ENCODE assay signal across 1 cellular context in genomic region chr9:127979333-127980055, GRCh38.
A peak's percentile ranks its signal among the peaks of the same experiment; 100 is the strongest.
TF ChIP-seq lines count a peak whose summit lies in the region.

No MANE protein-coding gene starts in this region.

TF ChIP-seq in K562, 482 proteins besides CTCF, POLR2A, EP300 and RAD21 (continued from another document):
- TF ChIP-seq PRDM10 (IDR thresholded peaks at IDR 0.05; ENCODE audit: partially characterized antibody): no peak
- peak; percentile 97 for TF ChIP-seq NFIX (CRISPR knock-in tag; IDR thresholded peaks at IDR 0.05; ENCODE audit: low read depth)
- 0 out of 2 replicates have a peak, but pooled peaks have one; percentile 23 for TF ChIP-seq GABPB1 (CRISPR knock-in tag; IDR thresholded peaks at IDR 0.05)
- TF ChIP-seq ARID3B (CRISPR knock-in tag; IDR thresholded peaks at IDR 0.05; ENCODE audit: borderline replicate concordance): no peak
- no peak for TF ChIP-seq ZNF586 (CRISPR knock-in tag; conservative IDR thresholded peaks at IDR 0.05)
- peak; percentile 66 for TF ChIP-seq USF1 (CRISPR knock-in tag; IDR thresholded peaks at IDR 0.05)
- no peak for TF ChIP-seq ZNF263 (CRISPR knock-in tag; IDR thresholded peaks at IDR 0.05; ENCODE audit: borderline replicate concordance)
- 0 out of 2 replicates have a peak, but pooled peaks have one; percentile 12 for TF ChIP-seq MAX (CRISPR knock-in tag; IDR thresholded peaks at IDR 0.05)
- 0 out of 2 replicates have a peak, but pooled peaks have one; percentile 45 for TF ChIP-seq ZNF143 (CRISPR knock-in tag; IDR thresholded peaks at IDR 0.05)
- TF ChIP-seq RB1 (IDR thresholded peaks at IDR 0.05; ENCODE audit: low read depth): 0 out of 2 replicates have a peak, but pooled peaks have one; percentile 19
- TF ChIP-seq VEZF1 (CRISPR knock-in tag; IDR thresholded peaks at IDR 0.05): 0 out of 2 replicates have a peak, but pooled peaks have one; percentile 30
- TF ChIP-seq MITF (IDR thresholded peaks at IDR 0.05): peak; percentile 70; the same call in 1 of the 2 replicates
- no peak for TF ChIP-seq NFATC3 (IDR thresholded peaks at IDR 0.05)
- 0 out of 2 replicates have a peak, but pooled peaks have one; percentile 26 for TF ChIP-seq ZNF766 (CRISPR knock-in tag; conservative IDR thresholded peaks at IDR 0.05)
- 0 out of 4 replicates have a peak, but pooled peaks of 1 of the 2 experiments have one; percentile 75 for TF ChIP-seq TEAD1 (CRISPR knock-in tag; IDR thresholded peaks at IDR 0.05)
- TF ChIP-seq ZNF507 (tag; conservative IDR thresholded peaks at IDR 0.05): no peak
- TF ChIP-seq ZBTB40 (IDR thresholded peaks at IDR 0.05): no peak
- TF ChIP-seq ZBTB40 (CRISPR knock-in tag; IDR thresholded peaks at IDR 0.05): no peak
- no peak for TF ChIP-seq ID3 (CRISPR knock-in tag; IDR thresholded peaks at IDR 0.05)
- no peak for TF ChIP-seq ID3 (tag; IDR thresholded peaks at IDR 0.05)
- TF ChIP-seq TFAP4 (CRISPR knock-in tag; IDR thresholded peaks at IDR 0.05; ENCODE audit: borderline replicate concordance): peak; percentile 81
- 0 out of 2 replicates have a peak, but pooled peaks have one; percentile 19 for TF ChIP-seq E2F1 (CRISPR knock-in tag; IDR thresholded peaks at IDR 0.05)
- TF ChIP-seq NFIC (IDR thresholded peaks at IDR 0.05): peak; percentile 100
- peak; percentile 18 for TF ChIP-seq FIP1L1 (IDR thresholded peaks at IDR 0.05; ENCODE audit: low read depth, low read length, poor library complexity, severe bottlenecking)
